9 cellular contexts compared by ENCODE assay signal in genomic region chr13:50106559-50106958, GRCh38.
A peak's percentile ranks its signal among the peaks of the same experiment; 100 is the strongest.
DNase-seq lines count a peak whose midpoint lies in the region; ATAC-seq, FAIRE-seq and TF ChIP-seq lines count a peak whose summit lies in the region.
"Had no signal": no experiment of that assay in that cellular context is flagged by ENCODE, and none has a peak within 500 bp of the region (broad histone marks: within the 10 kb centered on the region; RNA-seq: fewer than 3 reads in every experiment).

No MANE protein-coding gene starts in this region.

- POLR2A ChIA-PET in GM10248 (lab: Yijun Ruan, JAX), result no interaction called here
- POLR2A ChIA-PET in K562 (lab: Yijun Ruan, JAX), result interaction anchor here (1.2 to 1.4 kb wide), 2 partner anchors 10 to 11 kb away, joined by 3 read pairs; no protein-coding TSS in a partner anchor

- H4K20me1 ChIP-seq in K562 (replicated peaks; ENCODE audit: control insufficient read depth, insufficient read depth, low read length), result no peaks in the 10 kb centered on the region

- no peak overlapping the region for H3K4me3 ChIP-seq in K562
- H3K4me3 ChIP-seq in gastroesophageal sphincter, result no peak overlapping the region
- H3K4me3 ChIP-seq: colonic mucosa had no signal

- peaks cover 29% of the 10 kb centered on the region; the same call in 1 of the 3 replicates for H3K36me3 ChIP-seq in K562 (ENCODE audit: control insufficient read depth, insufficient read depth, low read length)
- H3K36me3 ChIP-seq in gastroesophageal sphincter, result no peaks in the 10 kb centered on the region
- H3K36me3 ChIP-seq: colonic mucosa had no signal

- no peak for TF ChIP-seq EP300 in K562 (IDR thresholded peaks at IDR 0.05; ENCODE audit: low read length)
- TF ChIP-seq EP300 in gastroesophageal sphincter (IDR thresholded peaks at IDR 0.05), result no peak

- peaks cover 51% of the 10 kb centered on the region for H3K79me2 ChIP-seq in K562 (ENCODE audit: control insufficient read depth, insufficient read depth, low read length)

- H3K9me3 ChIP-seq in K562 (replicated peaks; ENCODE audit: control insufficient read depth, insufficient read depth, low read depth, low read length), result no peaks in the 10 kb centered on the region
- H3K9me3 ChIP-seq in gastroesophageal sphincter, result no peaks in the 10 kb centered on the region
- H3K9me3 ChIP-seq: colonic mucosa had no signal

- no peak overlapping the region for H3K9ac ChIP-seq in K562 (ENCODE audit: insufficient read depth in 1 of 2, low read depth in 2 of 2, low read length in 2 of 2)

- no peak for TF ChIP-seq RAD21 in K562 (CRISPR knock-in tag; conservative IDR thresholded peaks at IDR 0.05 in 1 of 2, IDR thresholded peaks at IDR 0.05 in 1 of 2)

- H3K4me1 ChIP-seq in K562 (replicated peaks in 1 of 2; ENCODE audit: control insufficient read depth in 2 of 2, insufficient read depth in 2 of 2, low read length in 2 of 2) (no peaks in the 10 kb centered on the region; a peak in 2 of 5 replicates), gastroesophageal sphincter (peaks cover 0 to 19% (median 3%) of the 10 kb centered on the region in 3 donors)

- ATAC-seq in GM19455 (IDR thresholded peaks at IDR 0.05; ENCODE audit: unreplicated experiment) (peak; percentile 80), HG03439 (IDR thresholded peaks at IDR 0.05; ENCODE audit: unreplicated experiment) (peak; percentile 54), K562 (no peak), gastroesophageal sphincter (no peak)

- TF ChIP-seq POLR2A in K562 (conservative IDR thresholded peaks at IDR 0.05), result no peak
- no peak for TF ChIP-seq POLR2A in gastroesophageal sphincter (IDR thresholded peaks at IDR 0.05)

- CTCF ChIA-PET in GM10248 (lab: Yijun Ruan, JAX), result interaction anchor here (0.9 to 3.4 kb wide), 3 partner anchors 15 to 109 kb away, joined by 3 to 14 read pairs (median 3); partner anchors contain the start of gene TRIM13
- CTCF ChIA-PET in K562 (lab: Yijun Ruan, JAX; ENCODE audit: low intra/inter-chr PET ratio), result no interaction called here

- H3K4me2 ChIP-seq in K562 (ENCODE audit: insufficient read depth, low read length), result no peak overlapping the region

- in situ Hi-C loops in K562 (cut with MboI), result no loop called here

- DNase-seq in GM10248 (ENCODE audit: extremely low spot score), result peak; percentile 39
- no peak for DNase-seq in K562 (ENCODE audit: extremely low read depth in 1 of 4, low spot score in 3 of 4)
- DNase-seq in putamen (ENCODE audit: low spot score), result no peak
- no peak for DNase-seq in C1 segment of cervical spinal cord (lab: John Stamatoyannopoulos, UW)
- no peak for DNase-seq in NCI-H82 treated with DMSO at 0.1 percent for 48 hours (lab: John Stamatoyannopoulos, UW; ENCODE audit: unreplicated experiment)
- DNase-seq: colonic mucosa had no signal

- H3K27ac ChIP-seq in K562 (ENCODE audit: extremely low read depth, low read depth, low read length) (peak overlapping the region; percentile 30; the same call in 1 of the 3 replicates), gastroesophageal sphincter (no peak overlapping the region)
- H3K27ac ChIP-seq: colonic mucosa had no signal

- BruUV-seq in K562 (replicated peaks; lab: Mats Ljungman, UMichigan), result no TSS peak

- FAIRE-seq in K562 (lab: Jason Lieb, UNC), result no peak

- no peaks in the 10 kb centered on the region for H3K9me1 ChIP-seq in K562 (ENCODE audit: control insufficient read depth, insufficient read depth, low read length)

- TF ChIP-seq CTCF in GM10248 (IDR thresholded peaks at IDR 0.05; ENCODE audit: control extremely low read depth, extremely low read depth, low read depth, missing control alignments) (no peak), K562 (IDR thresholded peaks at IDR 0.05 in 2 of 3, conservative IDR thresholded peaks at IDR 0.05 in 1 of 3; ENCODE audit: insufficient read depth in 2 of 3, low read depth in 1 of 3, low read length in 3 of 3) (no peak), gastroesophageal sphincter (IDR thresholded peaks at IDR 0.05) (no peak)

- no peaks in the 10 kb centered on the region for H3K27me3 ChIP-seq in K562 (ENCODE audit: control insufficient read depth in 2 of 2, insufficient read depth in 2 of 2, low read length in 2 of 2)
- H3K27me3 ChIP-seq in gastroesophageal sphincter, result no peaks in the 10 kb centered on the region
- H3K27me3 ChIP-seq: colonic mucosa had no signal

- intact Hi-C loops in K562 (cut with micrococcal nuclease), result no loop called here

- H2AFZ ChIP-seq in K562 (ENCODE audit: low read depth, low read length), result no peak overlapping the region

- WGBS in K562 (ENCODE audit: insufficient coverage, low coverage, missing lambda C conversion rate), result 100% methylated on average over 1 of the region's 1 CpG
- 64 to 100% methylated on average over 1 of the region's 1 CpG for WGBS in gastroesophageal sphincter (ENCODE audit: low coverage in 1 of 2), 2 donors

TF ChIP-seq in K562, 482 proteins besides CTCF, POLR2A, EP300 and RAD21:
- TF ChIP-seq DIDO1 (tag; IDR thresholded peaks at IDR 0.05; ENCODE audit: low read depth), result no peak
- no peak for TF ChIP-seq KDM2B (CRISPR knock-in tag; IDR thresholded peaks at IDR 0.05)
- TF ChIP-seq FOXK1 (CRISPR knock-in tag; IDR thresholded peaks at IDR 0.05; ENCODE audit: borderline replicate concordance), result no peak
- TF ChIP-seq HDAC8 (tag; IDR thresholded peaks at IDR 0.05), result no peak
- TF ChIP-seq ZNF589 (CRISPR knock-in tag; IDR thresholded peaks at IDR 0.05; ENCODE audit: low read depth), result no peak
- TF ChIP-seq USF2 (CRISPR knock-in tag; IDR thresholded peaks at IDR 0.05), result no peak
- TF ChIP-seq XRCC5 (IDR thresholded peaks at IDR 0.05; ENCODE audit: low read depth, low read length), result no peak
- no peak for TF ChIP-seq ZFP36 (IDR thresholded peaks at IDR 0.05; ENCODE audit: low read depth, low read length, partially characterized antibody)

Comparison
In these comparisons a context has a peak if more than half of its experiments do, and no peak if none do; other contexts are left out.
1. ATAC-seq: peak in GM19455 (single experiment) and HG03439 (single experiment); none in K562 (single experiment) and gastroesophageal sphincter (single experiment).